Comparison of ENCODE assay signal across 19 cellular contexts in the genomic region with DNA sequence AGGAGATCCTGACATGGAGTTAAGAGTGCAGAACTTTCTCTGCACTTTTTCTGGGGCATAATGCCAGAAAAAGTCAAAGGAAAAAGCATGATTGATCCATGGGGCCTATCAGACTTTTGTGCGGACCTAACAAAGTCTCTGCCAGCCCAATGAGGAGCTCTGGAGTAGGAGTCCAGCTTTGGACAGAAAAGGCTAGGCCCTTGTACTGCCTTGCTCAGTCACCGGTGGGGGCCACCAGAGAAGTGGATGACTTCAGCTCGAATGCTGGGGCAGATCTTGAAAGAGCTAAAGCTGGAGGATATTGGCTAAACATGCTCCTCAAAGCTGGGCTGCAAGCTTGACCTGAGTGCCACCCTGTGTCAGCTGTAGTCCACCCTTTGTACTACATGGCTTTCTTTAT. TPM values are rescaled to one million over a fixed set of nuclear protein-coding genes. Genes with fewer than 3 reads are reported as not detected.
A peak's percentile ranks its signal among the peaks of the same experiment; 100 is the strongest.
DNase-seq lines count a peak whose midpoint lies in the region; ATAC-seq, FAIRE-seq and TF ChIP-seq lines count a peak whose summit lies in the region.
"Had no signal": no experiment of that assay in that cellular context is flagged by ENCODE, and none has a peak within 500 bp of the region (broad histone marks: within the 10 kb centered on the region; RNA-seq: fewer than 3 reads in every experiment).

No MANE protein-coding gene starts in this region.

- TF ChIP-seq RAD21 in HepG2 (CRISPR knock-in tag; IDR thresholded peaks at IDR 0.05) = no peak

- in situ Hi-C loops in HepG2 (cut with HindIII; ENCODE audit: extremely low pct_ligation_motif_present, low pct_unique_long_range_greater_than_20kb) = no loop called here

- TF ChIP-seq EP300 in HepG2 (IDR thresholded peaks at IDR 0.05; ENCODE audit: low read depth in 2 of 2, low read length in 2 of 2) (no peak), HepG2 (CRISPR knock-in tag; IDR thresholded peaks at IDR 0.05; ENCODE audit: borderline replicate concordance) (no peak)

- no peak overlapping the region for H2AFZ ChIP-seq in HepG2 (ENCODE audit: low read length)

- no peak for DNase-seq in HepG2 (ENCODE audit: low spot score)
- DNase-seq in right lobe of liver = no peak
- DNase-seq in immature natural killer cell = no peak
- DNase-seq in SK-N-DZ (ENCODE audit: low spot score) = no peak
- DNase-seq in Caco-2 = no peak
- DNase-seq in activated gamma-delta T cell (lab: John Stamatoyannopoulos, UW) = no peak
- DNase-seq in ascending aorta (ENCODE audit: low spot score in 2 of 2) = no peak
- DNase-seq: GOT3; Karpas-422; kidney; NCI-H1436 treated with DMSO at 0.1 percent for 48 hours; NCI-H226; SHP77; stimulated activated CD4-positive, alpha-beta T cell treated with anti-CD3 and anti-CD28 coated beads, Interleukin-1b, Interleukin-23, amount 100 ng/mL, for 48 hours; testis had no signal

- peaks cover 16% of the 10 kb centered on the region for H3K79me2 ChIP-seq in HepG2 (ENCODE audit: insufficient read depth, low read length)

- BruUV-seq in HepG2 (replicated peaks; lab: Mats Ljungman, UMichigan) (no TSS peak), Caco-2 (replicated peaks; lab: Mats Ljungman, UMichigan) (no TSS peak)

- H4K20me1 ChIP-seq in HepG2 (ENCODE audit: insufficient read depth, low read length) = no peaks in the 10 kb centered on the region

- H3K36me3 ChIP-seq in HepG2 (replicated peaks in 1 of 2; ENCODE audit: control insufficient read depth in 1 of 2, insufficient read depth in 2 of 2, low read length in 2 of 2) (no peaks in the 10 kb centered on the region), right lobe of liver (no peaks in the 10 kb centered on the region), Caco-2 (ENCODE audit: control insufficient read depth, insufficient read depth, low read length) (no peaks in the 10 kb centered on the region), ascending aorta (no peaks in the 10 kb centered on the region)
- H3K36me3 ChIP-seq: cardiac muscle cell had no signal

- peaks cover 18 to 28% (median 19%) of the 10 kb centered on the region in 3 donors for H3K27me3 Mint-ChIP-seq in immature natural killer cell (ENCODE audit: low read depth in 3 of 3)
- no peaks in the 10 kb centered on the region for H3K27me3 Mint-ChIP-seq in Caco-2 (ENCODE audit: insufficient read depth, unreplicated experiment)

- TF ChIP-seq POLR2A in HepG2 (IDR thresholded peaks at IDR 0.05; ENCODE audit: insufficient read depth in 1 of 2, low read depth in 2 of 2, low read length in 2 of 2) (no peak), right lobe of liver (IDR thresholded peaks at IDR 0.05) (no peak)

- no peak overlapping the region for H3K4me3 ChIP-seq in HepG2 (replicated peaks in 1 of 3; ENCODE audit: insufficient read depth in 1 of 3, low read depth in 2 of 3, low read length in 3 of 3)
- no peak overlapping the region for H3K4me3 ChIP-seq in right lobe of liver
- H3K4me3 ChIP-seq in Caco-2 (ENCODE audit: low read depth, low read length) = no peak overlapping the region
- no peak overlapping the region for H3K4me3 ChIP-seq in ascending aorta
- H3K4me3 ChIP-seq: cardiac muscle cell, testis had no signal

- H3K4me1 ChIP-seq in HepG2 (ENCODE audit: insufficient read depth, low read length) (peaks cover 66% of the 10 kb centered on the region), right lobe of liver (peaks cover 0 to 8% (median 0%) of the 10 kb centered on the region in 4 donors), Caco-2 (peaks cover 4% of the 10 kb centered on the region), ascending aorta (peaks cover 0 to 4% of the 10 kb centered on the region in 2 donors)
- H3K4me1 ChIP-seq: testis had no signal

- TF ChIP-seq CTCF in HepG2 (CRISPR knock-in tag; IDR thresholded peaks at IDR 0.05) = no peak
- TF ChIP-seq CTCF in right lobe of liver (IDR thresholded peaks at IDR 0.05) = no peak
- no peak for TF ChIP-seq CTCF in VCaP (conservative IDR thresholded peaks at IDR 0.05)
- TF ChIP-seq CTCF in Caco-2 (IDR thresholded peaks at IDR 0.05; ENCODE audit: insufficient read depth in 1 of 2, low read depth in 1 of 2, low read length in 1 of 2, severe bottlenecking in 1 of 2, unreplicated experiment in 1 of 2) = no peak
- TF ChIP-seq CTCF in ascending aorta (IDR thresholded peaks at IDR 0.05) = no peak

- WGBS in HepG2 (ENCODE audit: low lambda C conversion rate) = 83% methylated on average over 2 of the region's 3 CpGs
- no CpG with 5 or more reads among the region's 3 CpGs for WGBS in right lobe of liver (ENCODE audit: insufficient coverage, low coverage, low lambda C conversion rate, missing lambda C conversion rate)

- H3K9me3 ChIP-seq in HepG2 (ENCODE audit: low read length) = no peaks in the 10 kb centered on the region
- no peaks in the 10 kb centered on the region for H3K9me3 ChIP-seq in right lobe of liver
- no peaks in the 10 kb centered on the region for H3K9me3 ChIP-seq in Caco-2
- no peaks in the 10 kb centered on the region for H3K9me3 ChIP-seq in ascending aorta
- H3K9me3 ChIP-seq: testis had no signal

- H3K4me1 Mint-ChIP-seq in immature natural killer cell = peaks cover 30 to 35% of the 10 kb centered on the region in 2 donors
- peaks cover 10% of the 10 kb centered on the region for H3K4me1 Mint-ChIP-seq in Caco-2 (ENCODE audit: low read depth, unreplicated experiment)

- H3K9ac ChIP-seq in HepG2 (ENCODE audit: insufficient read depth, low read depth, low read length) = no peak overlapping the region

- CTCF ChIA-PET in HepG2 (lab: Yijun Ruan, JAX; ENCODE audit: low intra/inter-chr PET ratio, low total read pairs) = no interaction called here
- CTCF ChIA-PET in Caco-2 (lab: Charles Lee) = interaction anchor here (0.5 kb wide), 1 partner anchor 1305 kb away, joined by 3 read pairs; no protein-coding TSS in a partner anchor

- H3K9me3 Mint-ChIP-seq in immature natural killer cell (no peaks in the 10 kb centered on the region), Caco-2 (ENCODE audit: unreplicated experiment) (no peaks in the 10 kb centered on the region)

- H3K27ac Mint-ChIP-seq in immature natural killer cell (peak overlapping the region in 5 of 6 donors; percentile 99 to 100 (median 99)), Caco-2 (ENCODE audit: unreplicated experiment) (no peak overlapping the region)

- peak overlapping the region; percentile 28 for H3K4me2 ChIP-seq in HepG2 (ENCODE audit: low read depth, low read length)

- no peak for FAIRE-seq in HepG2 (lab: Jason Lieb, UNC)
- FAIRE-seq: kidney had no signal

- H3K27ac ChIP-seq in HepG2 (ENCODE audit: extremely low read length, insufficient read depth, low read length) (no peak overlapping the region), right lobe of liver (no peak overlapping the region), VCaP (peak overlapping the region; percentile 97), ascending aorta (no peak overlapping the region)
- H3K27ac ChIP-seq: cardiac muscle cell, HL-60, testis had no signal

- ATAC-seq in HepG2 (no peak), right lobe of liver (no peak)
- ATAC-seq: sciatic nerve had no signal

- H3K36me3 Mint-ChIP-seq in immature natural killer cell (peaks cover 0 to 8% (median 7%) of the 10 kb centered on the region in 3 donors), Caco-2 (ENCODE audit: insufficient read depth, unreplicated experiment) (peaks cover 10% of the 10 kb centered on the region)

- intact Hi-C loops in HepG2 (cut with micrococcal nuclease; ENCODE audit: unreplicated experiment) = no loop called here
- intact Hi-C loops in right lobe of liver (cut with DNase I) = no loop called here
- intact Hi-C loops in Caco-2 (cut with micrococcal nuclease; ENCODE audit: unreplicated experiment) = no loop called here
- intact Hi-C loops in ascending aorta (cut with DNase I) = no loop called here

- H3K27me3 ChIP-seq in HepG2 (ENCODE audit: control insufficient read depth in 1 of 2, insufficient read depth in 2 of 2, low read length in 2 of 2) (no peaks in the 10 kb centered on the region; a peak in 1 of 5 replicates), right lobe of liver (no peaks in the 10 kb centered on the region), Caco-2 (replicated peaks; ENCODE audit: control insufficient read depth, insufficient read depth, low read length) (no peaks in the 10 kb centered on the region), ascending aorta (no peaks in the 10 kb centered on the region)
- H3K27me3 ChIP-seq: cardiac muscle cell, testis had no signal

- H3K4me3 Mint-ChIP-seq in immature natural killer cell = no peak overlapping the region
- H3K4me3 Mint-ChIP-seq in Caco-2 (ENCODE audit: unreplicated experiment) = no peak overlapping the region

- POLR2A ChIA-PET in HepG2 (lab: Yijun Ruan, JAX) = no interaction called here
- POLR2A ChIA-PET in Caco-2 (lab: Charles Lee) = no interaction called here

RNA-seq across cellular contexts. Expression of a gene that starts 2.8 kb away (rescaled TPM):
- 23.7 and 33.5 TPM in 2 replicates for total RNA-seq in HepG2 (2016; rRNA removed; fragmentation: Illumina TruSeq; extraction: Trizol)
- total RNA-seq in HepG2 (2016; cell fraction: cytosol; rRNA removed; fragmentation: Illumina TruSeq; extraction: Trizol; ENCODE audit: low read depth) = 3.5 and 4.3 TPM in 2 replicates
- 22.9 and 29.8 TPM in 2 replicates for total RNA-seq in HepG2 (2016; cell fraction: insoluble cytoplasmic fraction; rRNA removed; fragmentation: Illumina TruSeq; extraction: Trizol)
- total RNA-seq in HepG2 (2016; cell fraction: membrane; rRNA removed; fragmentation: Illumina TruSeq; extraction: Trizol) = 9.5 and 10.0 TPM in 2 replicates
- 19.8 and 20.1 TPM in 2 replicates for total RNA-seq in HepG2 (2016; cell fraction: nucleus; rRNA removed; fragmentation: Illumina TruSeq; extraction: Trizol)
- 12.7 and 13.7 TPM in 2 replicates for polyA plus RNA-seq in HepG2 (2011; rRNA removed)
- polyA plus RNA-seq in HepG2 (2011; cell fraction: cytosol; rRNA removed) = 6.8 and 12.0 TPM in 2 replicates
- polyA plus RNA-seq in HepG2 (2011; cell fraction: nucleus; rRNA removed) = 5.7 and 7.7 TPM in 2 replicates
- 9.0 and 9.1 TPM in 2 replicates for polyA plus RNA-seq in HepG2 (2012)
- 0.80 and 0.85 TPM in 2 replicates for polyA plus RNA-seq in HepG2 (2016; cell fraction: cytosol; fragmentation: Illumina TruSeq; extraction: Trizol; ENCODE audit: low read depth)
- polyA plus RNA-seq in HepG2 (2016; cell fraction: insoluble cytoplasmic fraction; fragmentation: Illumina TruSeq; extraction: Trizol; ENCODE audit: low read depth) = 25.7 and 27.7 TPM in 2 replicates
- polyA plus RNA-seq in HepG2 (2016; cell fraction: membrane; fragmentation: Illumina TruSeq; extraction: Trizol; ENCODE audit: low read depth) = 2.5 and 2.7 TPM in 2 replicates
- 17.5 and 18.1 TPM in 2 replicates for polyA plus RNA-seq in HepG2 (2016; cell fraction: nucleus; fragmentation: Illumina TruSeq; extraction: Trizol; ENCODE audit: insufficient read depth, low read depth)
- 30.1 and 55.4 TPM in 2 replicates for polyA minus RNA-seq in HepG2 (2011; rRNA and poly(A)+ RNA removed; ENCODE audit: low replicate concordance)
- 18.6 and 25.6 TPM in 2 replicates for polyA minus RNA-seq in HepG2 (2011; cell fraction: cytosol; rRNA and poly(A)+ RNA removed)
- 17.3 and 24.6 TPM in 2 replicates for polyA minus RNA-seq in HepG2 (2011; cell fraction: nucleus; rRNA and poly(A)+ RNA removed)
- total RNA-seq in right lobe of liver = 10 to 100 TPM; 12.3 to 20.6 (median 17.7) TPM
- 100 to 1,000 TPM in 1 of 3 donors, 10 to 100 TPM in 2; 69.4 to 121 (median 74.5) TPM for polyA plus RNA-seq in immature natural killer cell
- 8.4 and 11.7 TPM in 2 replicates for polyA plus RNA-seq in SK-N-DZ (2014; cell fraction: cytosol; rRNA removed)
- polyA plus RNA-seq in SK-N-DZ (2014; cell fraction: nucleus; rRNA removed) = 2.2 and 3.5 TPM in 2 replicates
- total RNA-seq in Caco-2 (2022) = 30.8 and 30.9 TPM in 2 replicates
- total RNA-seq in ascending aorta = 25.0 TPM
